In genomic region chr1:20533635-20534034, GRCh38 we compare ENCODE assay signal across 1 cellular context.
TF ChIP-seq lines count a peak whose summit lies in the region.

No MANE protein-coding gene starts in this region.

TF ChIP-seq in H1, 55 proteins besides CTCF, POLR2A, EP300 and RAD21:
- TF ChIP-seq SP2 (IDR thresholded peaks at IDR 0.05; ENCODE audit: low read length) (no peak), JUND (IDR thresholded peaks at IDR 0.05; ENCODE audit: low read length) (no peak), EZH2 (IDR thresholded peaks at IDR 0.05; ENCODE audit: low read depth, low read length, severe bottlenecking) (no peak), RNF2 (IDR thresholded peaks at IDR 0.05; ENCODE audit: borderline replicate concordance, low read depth, low read length, missing control alignments, poor library complexity, severe bottlenecking) (no peak), ATF2 (IDR thresholded peaks at IDR 0.05; ENCODE audit: low read length) (no peak), SIRT6 (IDR thresholded peaks at IDR 0.05; ENCODE audit: low read length) (no peak), KDM1A (IDR thresholded peaks at IDR 0.05; ENCODE audit: borderline replicate concordance, low read length) (no peak), RXRA (IDR thresholded peaks at IDR 0.05; ENCODE audit: insufficient read depth, low read depth, low read length) (no peak)
